In the genomic region with DNA sequence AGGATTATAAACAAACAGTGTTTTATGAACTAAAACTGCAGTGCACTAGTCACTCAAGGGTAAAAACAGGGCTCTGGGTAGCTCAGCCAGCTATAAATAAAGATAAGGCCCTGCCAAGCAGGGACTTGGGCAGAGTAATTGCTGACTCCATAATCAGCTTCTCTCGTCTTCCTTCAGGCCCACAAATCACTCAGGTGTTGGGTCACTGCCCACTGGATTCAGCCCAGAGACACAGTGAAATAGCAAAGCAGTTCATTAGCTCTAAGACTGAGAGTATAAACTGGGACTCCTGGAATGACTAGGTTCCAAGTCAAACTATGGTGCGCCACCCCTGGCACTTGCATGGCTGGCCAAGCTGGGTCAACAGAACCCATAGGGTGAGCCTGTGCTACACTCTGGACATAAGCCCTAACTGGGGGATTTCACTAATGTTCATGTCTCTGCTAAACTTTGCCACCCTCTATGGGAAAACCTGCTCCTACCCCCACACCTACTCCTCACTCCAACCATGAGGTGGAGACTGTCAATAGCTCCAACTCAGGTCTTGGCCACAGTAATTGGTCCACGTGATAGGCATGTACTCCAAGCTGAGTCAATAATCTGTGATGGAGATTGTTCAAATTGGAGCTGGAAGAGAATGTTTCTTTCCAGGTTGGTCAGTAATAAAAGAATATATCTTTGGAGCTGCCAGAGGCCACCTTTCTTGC, we compare ENCODE assay signal across 18 cellular contexts.
DNase-seq lines count a peak whose midpoint lies in the region; ATAC-seq and TF ChIP-seq lines count a peak whose summit lies in the region.
"Had no signal": no experiment of that assay in that cellular context is flagged by ENCODE, and none has a peak within 500 bp of the region (broad histone marks: within the 10 kb centered on the region; RNA-seq: fewer than 3 reads in every experiment).

No MANE protein-coding gene starts in this region.

- no peak; the same call in 1 of the 2 replicates for TF ChIP-seq EP300 in Ishikawa (IDR thresholded peaks at IDR 0.05; ENCODE audit: borderline replicate concordance)

- H3K4me1 Mint-ChIP-seq in naive thymus-derived CD8-positive, alpha-beta T cell: no peaks in the 10 kb centered on the region
- H3K4me1 Mint-ChIP-seq in activated CD4-positive, alpha-beta T cell treated with anti-CD3 and anti-CD28 coated beads, Interleukin-2, amount 10 ng/mL, durations not matched to agents 24 days and 14 days: no peaks in the 10 kb centered on the region
- H3K4me1 Mint-ChIP-seq: activated CD4-positive, alpha-beta T cell treated with anti-CD3 and anti-CD28 coated beads for 36 hours had no signal

- 53 to 69% methylated on average over 3 of the region's 3 CpGs for WGBS in lung, 2 donors

- no peak overlapping the region for H3K4me3 Mint-ChIP-seq in naive thymus-derived CD8-positive, alpha-beta T cell
- H3K4me3 Mint-ChIP-seq in activated CD4-positive, alpha-beta T cell treated with anti-CD3 and anti-CD28 coated beads, Interleukin-2, amount 10 ng/mL, durations not matched to agents 24 days and 14 days: no peak overlapping the region
- H3K4me3 Mint-ChIP-seq: activated CD4-positive, alpha-beta T cell treated with anti-CD3 and anti-CD28 coated beads for 36 hours; dendritic cell treated with granulocyte-macrophage colony-stimulating factor and Interleukin-4, amounts not matched to agents 40 ng/mL and 50 ng/mL, for 4 days; T-helper 1 cell treated with Interleukin-12 subunit alpha and Interleukin-12 subunit beta and Interleukin-4 antibody, amounts not matched to agents 30 μg/mL and 1 μg/mL, for 36 hours had no signal

- H3K4me3 ChIP-seq in lung (no peak overlapping the region), thoracic aorta (no peak overlapping the region)
- H3K4me3 ChIP-seq: esophagus muscularis mucosa had no signal

- TF ChIP-seq CTCF in lung (IDR thresholded peaks at IDR 0.05; ENCODE audit: control extremely low read depth, extremely low read depth): no peak
- no peak for TF ChIP-seq CTCF in thoracic aorta (IDR thresholded peaks at IDR 0.05)

- DNase-seq in cerebellum (ENCODE audit: low spot score): peak; percentile 63
- no peak for DNase-seq in lung (ENCODE audit: low spot score)
- DNase-seq in thoracic aorta (ENCODE audit: low spot score): peak; percentile 41
- DNase-seq in naive thymus-derived CD8-positive, alpha-beta T cell: no peak
- no peak for DNase-seq in activated CD4-positive, alpha-beta T cell treated with anti-CD3 and anti-CD28 coated beads, Interleukin-2, amount 10 ng/mL, durations not matched to agents 24 days and 14 days
- DNase-seq: activated CD4-positive, alpha-beta T cell treated with anti-CD3 and anti-CD28 coated beads for 36 hours; activated T-cell treated with anti-CD3 and anti-CD28 coated beads, Interleukin-2, amount 50 U/mL, for 48 hours; DND-41; Kasumi-1; NCI-H526; stimulated activated CD4-positive, alpha-beta T cell treated with anti-CD3 and anti-CD28 coated beads, Interleukin-12 subunit alpha, Interleukin-12 subunit beta, amount 100 ng/mL, for 4 hours had no signal

- intact Hi-C loops in activated CD4-positive, alpha-beta T cell treated with anti-CD3 and anti-CD28 coated beads, Interleukin-2, amount 10 ng/mL, durations not matched to agents 24 days and 14 days (cut with micrococcal nuclease): no loop called here

- H3K9me3 ChIP-seq in lung (ENCODE audit: control insufficient read depth in 2 of 2, insufficient read depth in 1 of 2, low read length in 1 of 2): no peaks in the 10 kb centered on the region
- no peaks in the 10 kb centered on the region for H3K9me3 ChIP-seq in thoracic aorta
- H3K9me3 ChIP-seq: esophagus muscularis mucosa had no signal

- POLR2A ChIA-PET in naive thymus-derived CD8-positive, alpha-beta T cell (lab: Charles Lee): no interaction called here

- H3K27ac ChIP-seq in lung (ENCODE audit: low read depth in 1 of 2, low read length in 1 of 2): no peak overlapping the region
- peak overlapping the region in 1 of 2 donors; percentile 42 for H3K27ac ChIP-seq in thoracic aorta

- no peak for TF ChIP-seq RAD21 in Ishikawa (IDR thresholded peaks at IDR 0.05; ENCODE audit: low read depth)

- no peak overlapping the region for H3K27ac Mint-ChIP-seq in naive thymus-derived CD8-positive, alpha-beta T cell
- H3K27ac Mint-ChIP-seq in activated CD4-positive, alpha-beta T cell treated with anti-CD3 and anti-CD28 coated beads, Interleukin-2, amount 10 ng/mL, durations not matched to agents 24 days and 14 days: no peak overlapping the region
- H3K27ac Mint-ChIP-seq: activated CD4-positive, alpha-beta T cell treated with anti-CD3 and anti-CD28 coated beads for 36 hours; dendritic cell treated with granulocyte-macrophage colony-stimulating factor and Interleukin-4, amounts not matched to agents 40 ng/mL and 50 ng/mL, for 4 days; T-helper 1 cell treated with Interleukin-12 subunit alpha and Interleukin-12 subunit beta and Interleukin-4 antibody, amounts not matched to agents 30 μg/mL and 1 μg/mL, for 36 hours had no signal

- H3K4me1 ChIP-seq in lung (ENCODE audit: control insufficient read depth in 2 of 2, insufficient read depth in 2 of 2, low read length in 2 of 2): peaks cover 0 to 3% of the 10 kb centered on the region in 2 donors
- peaks cover 0 to 25% of the 10 kb centered on the region in 2 donors for H3K4me1 ChIP-seq in thoracic aorta (ENCODE audit: control insufficient read depth in 1 of 2, low read depth in 2 of 2)

- peaks cover 0 to 5% (median 0%) of the 10 kb centered on the region in 9 donors for H3K9me3 Mint-ChIP-seq in naive thymus-derived CD8-positive, alpha-beta T cell
- H3K9me3 Mint-ChIP-seq in activated CD4-positive, alpha-beta T cell treated with anti-CD3 and anti-CD28 coated beads, Interleukin-2, amount 10 ng/mL, durations not matched to agents 24 days and 14 days: no peaks in the 10 kb centered on the region
- H3K9me3 Mint-ChIP-seq: dendritic cell treated with granulocyte-macrophage colony-stimulating factor and Interleukin-4, amounts not matched to agents 40 ng/mL and 50 ng/mL, for 4 days; T-helper 1 cell treated with Interleukin-12 subunit alpha and Interleukin-12 subunit beta and Interleukin-4 antibody, amounts not matched to agents 30 μg/mL and 1 μg/mL, for 36 hours had no signal

- H3K27me3 Mint-ChIP-seq in naive thymus-derived CD8-positive, alpha-beta T cell: peaks cover 0 to 13% (median 6%) of the 10 kb centered on the region in 5 donors
- H3K27me3 Mint-ChIP-seq in activated CD4-positive, alpha-beta T cell treated with anti-CD3 and anti-CD28 coated beads, Interleukin-2, amount 10 ng/mL, durations not matched to agents 24 days and 14 days: no peaks in the 10 kb centered on the region
- H3K27me3 Mint-ChIP-seq: activated CD4-positive, alpha-beta T cell treated with anti-CD3 and anti-CD28 coated beads for 36 hours; dendritic cell treated with granulocyte-macrophage colony-stimulating factor and Interleukin-4, amounts not matched to agents 40 ng/mL and 50 ng/mL, for 4 days had no signal

- no peaks in the 10 kb centered on the region for H3K36me3 ChIP-seq in lung (ENCODE audit: control insufficient read depth in 2 of 2, insufficient read depth in 2 of 2, low read length in 2 of 2)
- no peaks in the 10 kb centered on the region for H3K36me3 ChIP-seq in thoracic aorta
- H3K36me3 ChIP-seq: esophagus muscularis mucosa had no signal

- H3K27me3 ChIP-seq in lung (ENCODE audit: control insufficient read depth, insufficient read depth) (no peaks in the 10 kb centered on the region), thoracic aorta (replicated peaks; ENCODE audit: insufficient read depth) (no peaks in the 10 kb centered on the region)
- H3K27me3 ChIP-seq: esophagus muscularis mucosa had no signal

- ATAC-seq in lung (ENCODE audit: insufficient read depth, low FRiP score) (peak; percentile 29), thoracic aorta (ENCODE audit: insufficient number of reproducible peaks, low FRiP score, low read depth) (peak; percentile 36), GM18520 (IDR thresholded peaks at IDR 0.05; ENCODE audit: unreplicated experiment) (no peak), HG02678 (IDR thresholded peaks at IDR 0.05; ENCODE audit: unreplicated experiment) (no peak)
- no peak for ATAC-seq in naive thymus-derived CD8-positive, alpha-beta T cell
- ATAC-seq: activated CD4-positive, alpha-beta T cell treated with anti-CD3 and anti-CD28 coated beads for 36 hours; HCT116 had no signal

- H3K36me3 Mint-ChIP-seq in naive thymus-derived CD8-positive, alpha-beta T cell: no peaks in the 10 kb centered on the region
- H3K36me3 Mint-ChIP-seq in activated CD4-positive, alpha-beta T cell treated with anti-CD3 and anti-CD28 coated beads, Interleukin-2, amount 10 ng/mL, durations not matched to agents 24 days and 14 days (ENCODE audit: low read depth): no peaks in the 10 kb centered on the region

TF ChIP-seq in Ishikawa, 13 proteins besides CTCF, POLR2A, EP300 and RAD21:
- TF ChIP-seq TCF12 (IDR thresholded peaks at IDR 0.05; ENCODE audit: low read depth) (no peak), NFIC (IDR thresholded peaks at IDR 0.05) (0 out of 2 replicates have a peak, but pooled peaks have one; percentile 8), CREB1 (IDR thresholded peaks at IDR 0.05; ENCODE audit: low read depth) (no peak)

Comparison
In these comparisons a context has a peak if more than half of its experiments do, and no peak if none do; other contexts are left out.
1. DNase-seq: peak in cerebellum (single experiment) and thoracic aorta (single experiment); none in lung (single experiment), naive thymus-derived CD8-positive, alpha-beta T cell (0 of 10) and activated CD4-positive, alpha-beta T cell treated with anti-CD3 and anti-CD28 coated beads, Interleukin-2, amount 10 ng/mL, durations not matched to agents 24 days and 14 days (single experiment).
2. ATAC-seq: peak in lung (single experiment) and thoracic aorta (single experiment); none in GM18520 (single experiment), naive thymus-derived CD8-positive, alpha-beta T cell (0 of 2) and HG02678 (single experiment).